8 cellular contexts compared by ENCODE assay signal in the genomic region with DNA sequence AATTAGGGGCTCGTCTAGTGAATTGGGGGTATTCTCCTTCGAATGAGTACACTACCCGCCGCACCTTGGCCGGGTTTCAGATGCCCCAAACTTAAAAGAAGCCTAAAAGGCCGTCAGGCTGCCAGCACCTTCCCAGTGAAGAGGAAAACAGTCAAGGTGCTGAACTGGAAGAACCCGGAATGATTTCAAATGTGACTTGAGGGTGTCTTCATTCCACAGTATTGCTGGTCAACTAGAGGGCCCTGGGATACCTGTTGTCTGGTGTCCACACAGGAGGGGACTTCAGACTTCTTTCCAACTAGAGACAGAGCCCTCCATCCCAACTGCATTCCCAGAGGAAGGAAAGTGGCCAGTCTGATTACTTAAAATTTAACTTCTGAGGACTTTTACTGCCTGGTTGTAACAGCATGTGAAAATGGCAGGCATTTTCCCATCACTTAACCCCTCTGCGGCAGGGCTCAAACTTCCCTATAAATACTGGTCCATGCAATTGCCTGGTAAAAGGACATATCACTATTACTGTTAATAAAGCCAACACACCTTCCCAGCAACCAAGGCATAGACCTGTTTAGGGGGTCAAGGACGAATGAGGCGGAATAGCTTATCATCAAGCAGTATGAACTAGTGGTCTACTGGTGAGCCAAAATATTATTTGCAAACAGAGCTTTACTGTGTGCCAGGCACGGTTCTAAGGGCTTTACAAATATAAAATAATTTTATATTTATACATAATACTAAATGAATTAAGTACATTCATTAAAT. TPM values are rescaled to one million over a fixed set of nuclear protein-coding genes. Genes with fewer than 3 reads are reported as not detected.
DNase-seq lines count a peak whose midpoint lies in the region; ATAC-seq and TF ChIP-seq lines count a peak whose summit lies in the region.

No MANE protein-coding gene starts in this region.

- H3K27ac ChIP-seq in VCaP (peak overlapping the region; percentile 90), right atrium auricular region (peak overlapping the region; percentile 93 to 94), skin epidermis (peak overlapping the region in 20 of 21 experiments; percentile 78 to 99 (median 93))

- TF ChIP-seq CTCF in VCaP (conservative IDR thresholded peaks at IDR 0.05) (no peak), right atrium auricular region (IDR thresholded peaks at IDR 0.05) (no peak)

- H3K9me3 ChIP-seq in HAP-1 (no peaks in the 10 kb centered on the region), right atrium auricular region (no peaks in the 10 kb centered on the region)

- no peaks in the 10 kb centered on the region for H3K27me3 ChIP-seq in HAP-1 (ENCODE audit: low read depth)
- no peaks in the 10 kb centered on the region for H3K27me3 ChIP-seq in right atrium auricular region

- H3K4me3 ChIP-seq in HAP-1 = peak overlapping the region; percentile 93
- peak overlapping the region; percentile 94 to 100 for H3K4me3 ChIP-seq in right atrium auricular region
- peak overlapping the region; percentile 59 to 96 (median 93) for H3K4me3 ChIP-seq in skin epidermis

- ATAC-seq in GM18517 (IDR thresholded peaks at IDR 0.05; ENCODE audit: unreplicated experiment) (no peak), HG03135 (IDR thresholded peaks at IDR 0.05; ENCODE audit: unreplicated experiment) (no peak)

- no peaks in the 10 kb centered on the region for H3K36me3 ChIP-seq in HAP-1 (replicated peaks)
- no peaks in the 10 kb centered on the region for H3K36me3 ChIP-seq in right atrium auricular region

- peaks cover 12% of the 10 kb centered on the region for H3K4me1 ChIP-seq in HAP-1
- peaks cover 0 to 38% of the 10 kb centered on the region in 2 donors for H3K4me1 ChIP-seq in right atrium auricular region

- in situ Hi-C loops in HAP-1 (cut with MboI; ENCODE audit: low sequenced_read_pairs) = no loop called here

- no peak for DNase-seq in HAP-1 (ENCODE audit: low spot score in 2 of 2)
- DNase-seq in right atrium auricular region (ENCODE audit: low spot score) = no peak
- no peak for DNase-seq in SKM-1 (lab: John Stamatoyannopoulos, UW; ENCODE audit: unreplicated experiment)
- DNase-seq in UCSD-AML1 (lab: John Stamatoyannopoulos, UW; ENCODE audit: unreplicated experiment) = no peak

RNA-seq across cellular contexts. Expression of a gene that starts 0.7 kb away (rescaled TPM):
- total RNA-seq in right atrium auricular region = 100 to 1,000 TPM in 1 of 2 donors, 10 to 100 TPM in 1; 87.2 to 144 TPM
